ENCODE assay signal across 8 cellular contexts in the genomic region with DNA sequence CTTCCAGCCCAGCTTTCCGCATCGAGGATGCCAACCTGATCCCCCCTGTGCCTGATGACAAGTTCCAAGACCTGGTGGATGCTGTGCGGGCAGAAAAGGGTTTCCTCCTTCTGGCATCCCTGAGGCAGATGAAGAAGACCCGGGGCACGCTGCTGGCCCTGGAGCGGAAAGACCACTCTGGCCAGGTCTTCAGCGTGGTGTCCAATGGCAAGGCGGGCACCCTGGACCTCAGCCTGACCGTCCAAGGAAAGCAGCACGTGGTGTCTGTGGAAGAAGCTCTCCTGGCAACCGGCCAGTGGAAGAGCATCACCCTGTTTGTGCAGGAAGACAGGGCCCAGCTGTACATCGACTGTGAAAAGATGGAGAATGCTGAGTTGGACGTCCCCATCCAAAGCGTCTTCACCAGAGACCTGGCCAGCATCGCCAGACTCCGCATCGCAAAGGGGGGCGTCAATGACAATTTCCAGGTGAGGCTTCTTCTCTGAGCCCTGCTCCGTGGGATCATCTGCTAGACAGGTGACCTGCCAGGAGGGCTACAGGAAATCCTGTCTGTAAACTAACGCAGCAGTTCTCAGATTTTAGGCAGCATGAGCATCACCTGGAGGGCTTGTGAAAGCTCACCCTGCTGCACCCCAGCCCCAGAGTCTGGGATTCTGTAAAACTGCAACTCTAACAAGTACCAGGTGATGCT. TPM values are rescaled to one million over a fixed set of nuclear protein-coding genes. Genes with fewer than 3 reads are reported as not detected.
DNase-seq lines count a peak whose midpoint lies in the region; ATAC-seq, FAIRE-seq and TF ChIP-seq lines count a peak whose summit lies in the region.

No MANE protein-coding gene starts in this region.

- H3K27ac Mint-ChIP-seq in WTC11, result no peak overlapping the region

- peaks cover 42% of the 10 kb centered on the region for H3K4me1 ChIP-seq in neuron (ENCODE audit: insufficient read depth, low read length)

- ATAC-seq in WTC11, result no peak

- H3K9me3 ChIP-seq in neuron (ENCODE audit: low read length), result no peaks in the 10 kb centered on the region

- H3K4me1 Mint-ChIP-seq in WTC11, result peaks cover 28% of the 10 kb centered on the region

- no peaks in the 10 kb centered on the region for H3K9me3 Mint-ChIP-seq in WTC11

- POLR2A ChIA-PET in WTC11 (lab: Charles Lee), result interaction anchor here (1.0 to 3.1 kb wide), 6 partner anchors 12 to 410 kb away, joined by 3 to 31 read pairs (median 6); no protein-coding TSS in a partner anchor

- DNase-seq in AG10803 (ENCODE audit: low read depth), result peak; percentile 84
- DNase-seq in WTC11 (ENCODE audit: low spot score), result no peak
- DNase-seq in glomerular endothelial cell (ENCODE audit: extremely low read depth, low read depth, low spot score), result peak; percentile 5
- DNase-seq in H54 (ENCODE audit: insufficient read length, low spot score), result no peak
- DNase-seq in NCI-H446 treated with DMSO at 0.1 percent for 48 hours (lab: John Stamatoyannopoulos, UW), result no peak
- DNase-seq in GM19239 (ENCODE audit: insufficient read length, low spot score), result no peak
- DNase-seq in foreskin melanocyte, result no peak

- peaks cover 48% of the 10 kb centered on the region for H3K36me3 Mint-ChIP-seq in WTC11

- TF ChIP-seq POLR2A in H54 (IDR thresholded peaks at IDR 0.05; ENCODE audit: low read depth, low read length), result no peak

- peaks cover 51% of the 10 kb centered on the region for H3K36me3 ChIP-seq in neuron (ENCODE audit: insufficient read depth, low read length)

- CTCF ChIA-PET in WTC11 (lab: Charles Lee), result interaction anchor here (0.6 to 5.4 kb wide), 11 partner anchors 20 to 710 kb away, joined by 3 to 44 read pairs (median 8); no protein-coding TSS in a partner anchor

- H3K27me3 ChIP-seq in neuron (ENCODE audit: insufficient read depth, low read length), result no peaks in the 10 kb centered on the region

- no peak overlapping the region for H2AFZ ChIP-seq in neuron (ENCODE audit: low read depth, low read length)

- peak overlapping the region; percentile 87 for H3K4me3 ChIP-seq in AG10803 (ENCODE audit: low read length)
- peak overlapping the region; percentile 73 for H3K4me3 ChIP-seq in neuron (ENCODE audit: low read length)

- FAIRE-seq in H54 (lab: Jason Lieb, UNC) (no peak), GM19239 (lab: Jason Lieb, UNC) (no peak)

- peaks cover 16% of the 10 kb centered on the region for H3K27me3 Mint-ChIP-seq in WTC11 (ENCODE audit: low read depth)

- peak overlapping the region; percentile 87 for H3K4me3 Mint-ChIP-seq in WTC11

- TF ChIP-seq CTCF in AG10803 (conservative IDR thresholded peaks at IDR 0.05; ENCODE audit: low read length), result no peak
- no peak for TF ChIP-seq CTCF in WTC11 (IDR thresholded peaks at IDR 0.05)

TF ChIP-seq in WTC11, 78 proteins besides CTCF, POLR2A, EP300 and RAD21:
- TF ChIP-seq PRRX2 (CRISPR knock-in tag; IDR thresholded peaks at IDR 0.05) (no peak), ZNF121 (CRISPR knock-in tag; IDR thresholded peaks at IDR 0.05) (no peak), ELF4 (CRISPR knock-in tag; IDR thresholded peaks at IDR 0.05; ENCODE audit: low read depth) (no peak), HMGA2 (CRISPR knock-in tag; IDR thresholded peaks at IDR 0.05) (no peak), ESRRA (CRISPR knock-in tag; IDR thresholded peaks at IDR 0.05; ENCODE audit: borderline replicate concordance) (no peak), NFE2L1 (CRISPR knock-in tag; IDR thresholded peaks at IDR 0.05) (no peak), JUN (CRISPR knock-in tag; IDR thresholded peaks at IDR 0.05) (no peak), ZNF416 (CRISPR knock-in tag; IDR thresholded peaks at IDR 0.05) (no peak), NR3C1 (CRISPR knock-in tag; conservative IDR thresholded peaks at IDR 0.05; ENCODE audit: low read depth) (no peak), EMX1 (CRISPR knock-in tag; IDR thresholded peaks at IDR 0.05) (no peak)
- TF ChIP-seq, protein P1, sequence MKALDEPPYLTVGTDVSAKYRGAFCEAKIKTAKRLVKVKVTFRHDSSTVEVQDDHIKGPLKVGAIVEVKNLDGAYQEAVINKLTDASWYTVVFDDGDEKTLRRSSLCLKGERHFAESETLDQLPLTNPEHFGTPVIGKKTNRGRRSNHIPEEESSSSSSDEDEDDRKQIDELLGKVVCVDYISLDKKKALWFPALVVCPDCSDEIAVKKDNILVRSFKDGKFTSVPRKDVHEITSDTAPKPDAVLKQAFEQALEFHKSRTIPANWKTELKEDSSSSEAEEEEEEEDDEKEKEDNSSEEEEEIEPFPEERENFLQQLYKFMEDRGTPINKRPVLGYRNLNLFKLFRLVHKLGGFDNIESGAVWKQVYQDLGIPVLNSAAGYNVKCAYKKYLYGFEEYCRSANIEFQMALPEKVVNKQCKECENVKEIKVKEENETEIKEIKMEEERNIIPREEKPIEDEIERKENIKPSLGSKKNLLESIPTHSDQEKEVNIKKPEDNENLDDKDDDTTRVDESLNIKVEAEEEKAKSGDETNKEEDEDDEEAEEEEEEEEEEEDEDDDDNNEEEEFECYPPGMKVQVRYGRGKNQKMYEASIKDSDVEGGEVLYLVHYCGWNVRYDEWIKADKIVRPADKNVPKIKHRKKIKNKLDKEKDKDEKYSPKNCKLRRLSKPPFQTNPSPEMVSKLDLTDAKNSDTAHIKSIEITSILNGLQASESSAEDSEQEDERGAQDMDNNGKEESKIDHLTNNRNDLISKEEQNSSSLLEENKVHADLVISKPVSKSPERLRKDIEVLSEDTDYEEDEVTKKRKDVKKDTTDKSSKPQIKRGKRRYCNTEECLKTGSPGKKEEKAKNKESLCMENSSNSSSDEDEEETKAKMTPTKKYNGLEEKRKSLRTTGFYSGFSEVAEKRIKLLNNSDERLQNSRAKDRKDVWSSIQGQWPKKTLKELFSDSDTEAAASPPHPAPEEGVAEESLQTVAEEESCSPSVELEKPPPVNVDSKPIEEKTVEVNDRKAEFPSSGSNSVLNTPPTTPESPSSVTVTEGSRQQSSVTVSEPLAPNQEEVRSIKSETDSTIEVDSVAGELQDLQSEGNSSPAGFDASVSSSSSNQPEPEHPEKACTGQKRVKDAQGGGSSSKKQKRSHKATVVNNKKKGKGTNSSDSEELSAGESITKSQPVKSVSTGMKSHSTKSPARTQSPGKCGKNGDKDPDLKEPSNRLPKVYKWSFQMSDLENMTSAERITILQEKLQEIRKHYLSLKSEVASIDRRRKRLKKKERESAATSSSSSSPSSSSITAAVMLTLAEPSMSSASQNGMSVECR (CRISPR knock-in tag; IDR thresholded peaks at IDR 0.05; ENCODE audit: borderline replicate concordance), result no peak
- TF ChIP-seq, protein P2, sequence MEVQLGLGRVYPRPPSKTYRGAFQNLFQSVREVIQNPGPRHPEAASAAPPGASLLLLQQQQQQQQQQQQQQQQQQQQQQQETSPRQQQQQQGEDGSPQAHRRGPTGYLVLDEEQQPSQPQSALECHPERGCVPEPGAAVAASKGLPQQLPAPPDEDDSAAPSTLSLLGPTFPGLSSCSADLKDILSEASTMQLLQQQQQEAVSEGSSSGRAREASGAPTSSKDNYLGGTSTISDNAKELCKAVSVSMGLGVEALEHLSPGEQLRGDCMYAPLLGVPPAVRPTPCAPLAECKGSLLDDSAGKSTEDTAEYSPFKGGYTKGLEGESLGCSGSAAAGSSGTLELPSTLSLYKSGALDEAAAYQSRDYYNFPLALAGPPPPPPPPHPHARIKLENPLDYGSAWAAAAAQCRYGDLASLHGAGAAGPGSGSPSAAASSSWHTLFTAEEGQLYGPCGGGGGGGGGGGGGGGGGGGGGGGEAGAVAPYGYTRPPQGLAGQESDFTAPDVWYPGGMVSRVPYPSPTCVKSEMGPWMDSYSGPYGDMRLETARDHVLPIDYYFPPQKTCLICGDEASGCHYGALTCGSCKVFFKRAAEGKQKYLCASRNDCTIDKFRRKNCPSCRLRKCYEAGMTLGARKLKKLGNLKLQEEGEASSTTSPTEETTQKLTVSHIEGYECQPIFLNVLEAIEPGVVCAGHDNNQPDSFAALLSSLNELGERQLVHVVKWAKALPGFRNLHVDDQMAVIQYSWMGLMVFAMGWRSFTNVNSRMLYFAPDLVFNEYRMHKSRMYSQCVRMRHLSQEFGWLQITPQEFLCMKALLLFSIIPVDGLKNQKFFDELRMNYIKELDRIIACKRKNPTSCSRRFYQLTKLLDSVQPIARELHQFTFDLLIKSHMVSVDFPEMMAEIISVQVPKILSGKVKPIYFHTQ (CRISPR knock-in tag; IDR thresholded peaks at IDR 0.05), result no peak

RNA-seq across cellular contexts. Expression of a gene that starts 1.6 kb away (rescaled TPM):
- total RNA-seq in WTC11 (2021), result 37.1 to 41.4 TPM (median 41.2 TPM) in 3 replicates
- total RNA-seq in glomerular endothelial cell, result 2,289 and 4,309 TPM in 2 replicates

Comparison
In these comparisons a context has a peak if more than half of its experiments do, and no peak if none do; other contexts are left out.
1. DNase-seq: peak in AG10803 (single experiment) and glomerular endothelial cell (single experiment); none in WTC11 (single experiment), H54 (single experiment), NCI-H446 treated with DMSO at 0.1 percent for 48 hours (single experiment), GM19239 (single experiment) and foreskin melanocyte (single experiment).
2. RNA of a gene that starts 1.6 kb away (total RNA-seq): 2,289 to 4,309 TPM in glomerular endothelial cell; 37.1 to 41.4 TPM in WTC11; every median in the first group is over 10 times any median in the second.